9 cellular contexts compared by ENCODE assay signal in the genomic region with DNA sequence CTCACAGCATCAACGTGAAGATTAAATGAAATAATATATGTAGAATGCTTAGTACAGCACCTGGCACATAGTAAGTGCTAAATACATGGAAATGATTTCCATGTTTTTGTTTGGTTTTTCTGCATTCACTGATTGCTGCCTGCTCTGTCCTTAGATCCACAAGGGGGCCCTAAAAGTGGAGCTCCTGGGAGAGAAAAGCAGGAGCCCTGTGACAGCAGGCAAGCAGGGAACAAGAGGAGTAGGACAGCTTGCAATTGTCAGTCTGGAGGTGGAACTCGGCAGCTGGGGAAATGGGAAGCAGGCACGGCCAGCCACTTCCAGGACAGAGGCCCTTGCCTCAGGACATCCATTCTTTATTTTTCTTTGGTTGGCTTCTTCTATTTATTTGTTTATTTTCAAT.
DNase-seq lines count a peak whose midpoint lies in the region; ATAC-seq and TF ChIP-seq lines count a peak whose summit lies in the region.
"Had no signal": no experiment of that assay in that cellular context is flagged by ENCODE, and none has a peak within 500 bp of the region (broad histone marks: within the 10 kb centered on the region; RNA-seq: fewer than 3 reads in every experiment).

No MANE protein-coding gene starts in this region.

- H3K27me3 Mint-ChIP-seq in stimulated activated naive CD8-positive, alpha-beta T cell treated with anti-CD3 and anti-CD28 coated beads, Interleukin-15, amount 100 ng/mL, for 72 hours: no peaks in the 10 kb centered on the region

- DNase-seq in AG20443 (ENCODE audit: low spot score) (peak; percentile 16), dedifferentiated amniotic fluid mesenchymal stem cell (ENCODE audit: extremely low spot score) (peak; percentile 22), left kidney (ENCODE audit: low read depth, low spot score) (peak; percentile 65), sciatic nerve (ENCODE audit: low spot score) (no peak), NCI-H510A (lab: John Stamatoyannopoulos, UW) (no peak)
- no peak for DNase-seq in stimulated activated naive CD8-positive, alpha-beta T cell treated with anti-CD3 and anti-CD28 coated beads, Interleukin-15, amount 100 ng/mL, for 72 hours
- DNase-seq: DMS79 had no signal

- intact Hi-C loops in sciatic nerve (cut with DNase I): no loop called here

- no peaks in the 10 kb centered on the region for H3K4me1 Mint-ChIP-seq in stimulated activated naive CD8-positive, alpha-beta T cell treated with anti-CD3 and anti-CD28 coated beads, Interleukin-15, amount 100 ng/mL, for 72 hours

- H3K27ac Mint-ChIP-seq in stimulated activated naive CD8-positive, alpha-beta T cell treated with anti-CD3 and anti-CD28 coated beads, Interleukin-15, amount 100 ng/mL, for 72 hours: no peak overlapping the region

- no peak overlapping the region for H3K4me3 Mint-ChIP-seq in stimulated activated naive CD8-positive, alpha-beta T cell treated with anti-CD3 and anti-CD28 coated beads, Interleukin-15, amount 100 ng/mL, for 72 hours

- TF ChIP-seq CTCF in LNCAP (IDR thresholded peaks at IDR 0.05): peak; percentile 33; the same call in 1 of the 2 replicates

- no peak for ATAC-seq in sciatic nerve
- no peak for ATAC-seq in stimulated activated naive CD8-positive, alpha-beta T cell treated with anti-CD3 and anti-CD28 coated beads, Interleukin-15, amount 100 ng/mL, for 72 hours
- ATAC-seq in HG03520 (IDR thresholded peaks at IDR 0.05; ENCODE audit: unreplicated experiment): no peak

- peaks cover 7 to 10% of the 10 kb centered on the region in 2 donors for H3K9me3 Mint-ChIP-seq in stimulated activated naive CD8-positive, alpha-beta T cell treated with anti-CD3 and anti-CD28 coated beads, Interleukin-15, amount 100 ng/mL, for 72 hours

Comparison
In these comparisons a context has a peak if more than half of its experiments do, and no peak if none do; other contexts are left out.
1. DNase-seq: peak in AG20443 (single experiment), dedifferentiated amniotic fluid mesenchymal stem cell (single experiment) and left kidney (single experiment); none in sciatic nerve (single experiment), stimulated activated naive CD8-positive, alpha-beta T cell treated with anti-CD3 and anti-CD28 coated beads, Interleukin-15, amount 100 ng/mL, for 72 hours (0 of 2) and NCI-H510A (single experiment).